ENCODE assay signal across 8 cellular contexts in genomic region chr2:104853926-104854506, GRCh38. TPM values are rescaled to one million over a fixed set of nuclear protein-coding genes. Genes with fewer than 3 reads are reported as not detected.
A peak's percentile ranks its signal among the peaks of the same experiment; 100 is the strongest.
DNase-seq lines count a peak whose midpoint lies in the region; ATAC-seq and TF ChIP-seq lines count a peak whose summit lies in the region.

TSS of gene POU3F3 (plus strand) at chr2:104854115. CDS start at chr2:104855511, 1,396 bp downstream.

- H3K36me3 ChIP-seq in SK-N-MC (ENCODE audit: insufficient read depth, low read length) = no peaks in the 10 kb centered on the region
- no peaks in the 10 kb centered on the region for H3K36me3 ChIP-seq in mesendoderm (ENCODE audit: control insufficient read depth, insufficient read depth, low read length)
- no peaks in the 10 kb centered on the region for H3K36me3 ChIP-seq in stomach smooth muscle (ENCODE audit: control insufficient read depth in 2 of 2, insufficient read depth in 2 of 2, low read length in 2 of 2)

- no peaks in the 10 kb centered on the region for H3K79me2 ChIP-seq in mesendoderm (ENCODE audit: control insufficient read depth, insufficient read depth, low read length)

- no peak for DNase-seq in CD14-positive monocyte (ENCODE audit: low spot score)
- DNase-seq in SK-N-MC (ENCODE audit: low read depth, low spot score) = peak; percentile 63
- DNase-seq in ecto neural progenitor cell (ENCODE audit: low spot score) = peak; percentile 98
- peak; percentile 99 for DNase-seq in mesendoderm
- no peak for DNase-seq in activated effector memory CD4-positive, alpha-beta T cell treated with Interleukin-2 at 50 U/mL for 16 hours
- no peak for DNase-seq in HuH-7.5 (ENCODE audit: low spot score)

- H2BK120ac ChIP-seq in mesendoderm (ENCODE audit: low read depth, low read length) = no peak within 1 kb of the TSS

- H3K9ac ChIP-seq in SK-N-MC (ENCODE audit: insufficient read length) (no peak within 1 kb of the TSS), mesendoderm (ENCODE audit: low read length) (no peak within 1 kb of the TSS), stomach smooth muscle (ENCODE audit: low read length in 2 of 2) (no peak within 1 kb of the TSS)

- peak within 1 kb of the TSS; percentile 93 for H3K4me2 ChIP-seq in mesendoderm (ENCODE audit: low read length)

- peak within 1 kb of the TSS; percentile 81 for H3K4me3 ChIP-seq in SK-N-MC
- H3K4me3 ChIP-seq in mesendoderm (ENCODE audit: low read length) = peak within 1 kb of the TSS; percentile 30
- peak within 1 kb of the TSS; percentile 35 to 66 for H3K4me3 ChIP-seq in stomach smooth muscle (ENCODE audit: low read length in 2 of 2)

- no CpG with 5 or more reads among the region's 42 CpGs for WGBS in mesendoderm (ENCODE audit: extremely low coverage, insufficient coverage, low lambda C conversion rate)

- peaks cover 60% of the 10 kb centered on the region for H3K4me1 Mint-ChIP-seq in CD14-positive monocyte

- H3K4me1 ChIP-seq in mesendoderm (ENCODE audit: control insufficient read depth, low read depth, low read length) (no peaks in the 10 kb centered on the region), stomach smooth muscle (ENCODE audit: control insufficient read depth, insufficient read depth, low read length) (peaks cover 19% of the 10 kb centered on the region)

- H3K27me3 Mint-ChIP-seq in CD14-positive monocyte (ENCODE audit: low read depth in 3 of 3) = peaks cover 81 to 91% (median 87%) of the 10 kb centered on the region in 3 donors

- H3K4me3 Mint-ChIP-seq in CD14-positive monocyte = peak within 1 kb of the TSS; percentile 91 to 98

- intact Hi-C loops in CD14-positive monocyte (cut with micrococcal nuclease) = no loop called here

- H3K9me3 ChIP-seq in SK-N-MC (ENCODE audit: low read depth, low read length) (no peaks in the 10 kb centered on the region), stomach smooth muscle (ENCODE audit: control insufficient read depth in 2 of 2, low read length in 2 of 2) (no peaks in the 10 kb centered on the region)

- H2BK5ac ChIP-seq in mesendoderm (ENCODE audit: low read length) = no peak within 1 kb of the TSS

- ATAC-seq in HG02588 (IDR thresholded peaks at IDR 0.05; ENCODE audit: unreplicated experiment) = peak; percentile 45

- H3K56ac ChIP-seq in mesendoderm (ENCODE audit: low read length) = peak within 1 kb of the TSS; percentile 34

- peaks cover 0 to 38% (median 30%) of the 10 kb centered on the region in 7 donors for H3K9me3 Mint-ChIP-seq in CD14-positive monocyte

- H3K27ac ChIP-seq in SK-N-MC = no peak within 1 kb of the TSS
- H3K27ac ChIP-seq in mesendoderm (ENCODE audit: low read depth, low read length) = no peak within 1 kb of the TSS
- H3K27ac ChIP-seq in stomach smooth muscle (ENCODE audit: low read length) = no peak within 1 kb of the TSS

- H3K23ac ChIP-seq in mesendoderm (ENCODE audit: low read length) = no peak within 1 kb of the TSS

- peak within 1 kb of the TSS in 3 of 7 donors; percentile 18 to 76 (median 72) for H3K27ac Mint-ChIP-seq in CD14-positive monocyte

- H2AK5ac ChIP-seq in mesendoderm (ENCODE audit: low read length) = no peak within 1 kb of the TSS

- no peak within 1 kb of the TSS for H4K8ac ChIP-seq in mesendoderm (ENCODE audit: low read depth, low read length)

- H4K5ac ChIP-seq in mesendoderm (ENCODE audit: low read length) = no peak within 1 kb of the TSS

- no peak for TF ChIP-seq CTCF in CD14-positive monocyte (IDR thresholded peaks at IDR 0.05)

- no peaks in the 10 kb centered on the region for H3K79me1 ChIP-seq in mesendoderm (ENCODE audit: low read length)

- peak within 1 kb of the TSS; percentile 30 for H3K18ac ChIP-seq in mesendoderm (ENCODE audit: low read length)

- H2BK15ac ChIP-seq in mesendoderm (replicated peaks; ENCODE audit: low read depth) = no peak within 1 kb of the TSS

- no peak within 1 kb of the TSS for H3K4ac ChIP-seq in mesendoderm (ENCODE audit: low read depth, low read length)

- peaks cover 18 to 29% of the 10 kb centered on the region in 2 donors for H3K36me3 Mint-ChIP-seq in CD14-positive monocyte

- peaks cover 38% of the 10 kb centered on the region for H3K27me3 ChIP-seq in mesendoderm (ENCODE audit: insufficient read depth, low read length, poor library complexity)
- H3K27me3 ChIP-seq in stomach smooth muscle (ENCODE audit: control insufficient read depth in 1 of 2, insufficient read depth in 2 of 2, low read length in 2 of 2) = peaks cover 55 to 83% of the 10 kb centered on the region in 2 donors

RNA-seq across cellular contexts. Expression of gene POU3F3, which starts in this region (rescaled TPM):
- not detected for polyA plus RNA-seq in CD14-positive monocyte
- polyA plus RNA-seq in mesendoderm (2013, experiment 1 of 2) = 0.06 TPM
- polyA plus RNA-seq in mesendoderm (2013, experiment 2 of 2) = 0.06 TPM

Comparison
In these comparisons a context has a peak if more than half of its experiments do, and no peak if none do; other contexts are left out.
1. DNase-seq: peak in SK-N-MC (single experiment), ecto neural progenitor cell (single experiment) and mesendoderm (single experiment); none in CD14-positive monocyte (single experiment), activated effector memory CD4-positive, alpha-beta T cell treated with Interleukin-2 at 50 U/mL for 16 hours (single experiment) and HuH-7.5 (single experiment).
2. H3K4me3 ChIP-seq: peak in every context shown above with its lines; median percentile 81 in SK-N-MC; 50 in stomach smooth muscle; 30 in mesendoderm.